ENCODE assay signal across 16 cellular contexts in genomic region chr7:84477786-84478405, GRCh38.
"Had no signal": no experiment of that assay in that cellular context is flagged by ENCODE, and none has a peak within 500 bp of the region (broad histone marks: within the 10 kb centered on the region; RNA-seq: fewer than 3 reads in every experiment).

No MANE protein-coding gene starts in this region.

- H3K4me3 ChIP-seq: lung, mucosa of descending colon, right lobe of liver, spleen, tibial artery, uterus had no signal

- DNase-seq: activated CD4-positive, alpha-beta memory T cell treated with anti-CD3 and anti-CD28 coated beads for 36 hours; activated CD4-positive, CD25-positive, alpha-beta regulatory T cell treated with anti-CD3 and anti-CD28 coated beads, Interleukin-2, amount 50 U/mL, for 72 hours; activated gamma-delta T cell treated with Interleukin-2 at 50 U/mL for 16 hours; activated naive CD8-positive, alpha-beta T cell treated with anti-CD3 and anti-CD28 coated beads for 36 hours; activated T-cell treated with anti-CD3 and anti-CD28 coated beads, Interleukin-2, amount 50 U/mL, for 72 hours; anterior cingulate cortex; mucosa of descending colon; natural killer cell; right lobe of liver; spleen; stimulated activated CD4-positive, alpha-beta T cell treated with anti-CD3 and anti-CD28 coated beads, Interleukin-1b, Interleukin-23, amount 100 ng/mL, for 48 hours; T-helper 2 cell; tibial artery; uterus had no signal

- H3K4me1 ChIP-seq: right lobe of liver, spleen, tibial artery, uterus had no signal

- H3K27me3 ChIP-seq: right lobe of liver, spleen, tibial artery, uterus had no signal

- ATAC-seq: activated T-cell treated with anti-CD3 and anti-CD28 coated beads, Interleukin-2, amount 50 U/mL, for 72 hours; mucosa of descending colon; natural killer cell; right lobe of liver; stimulated activated memory B cell treated with anti-CD40 and anti-IgM and Interleukin-4, amounts not matched to agents 10 μg/mL and 1 μg/mL and 100 μg/mL, for 72 hours had no signal

- H3K4me3 Mint-ChIP-seq: activated CD4-positive, alpha-beta memory T cell treated with anti-CD3 and anti-CD28 coated beads for 36 hours; activated naive CD8-positive, alpha-beta T cell treated with anti-CD3 and anti-CD28 coated beads for 36 hours; activated T-cell treated with anti-CD3 and anti-CD28 coated beads, Interleukin-2, amount 50 U/mL, for 72 hours; natural killer cell; stimulated activated memory B cell treated with anti-CD40 and anti-IgM and Interleukin-4, amounts not matched to agents 10 μg/mL and 1 μg/mL and 100 μg/mL, for 72 hours had no signal

- H3K27ac Mint-ChIP-seq: activated CD4-positive, alpha-beta memory T cell treated with anti-CD3 and anti-CD28 coated beads for 36 hours; activated naive CD8-positive, alpha-beta T cell treated with anti-CD3 and anti-CD28 coated beads for 36 hours; activated T-cell treated with anti-CD3 and anti-CD28 coated beads, Interleukin-2, amount 50 U/mL, for 72 hours; natural killer cell; stimulated activated memory B cell treated with anti-CD40 and anti-IgM and Interleukin-4, amounts not matched to agents 10 μg/mL and 1 μg/mL and 100 μg/mL, for 72 hours had no signal

- H3K36me3 Mint-ChIP-seq: activated CD4-positive, alpha-beta memory T cell treated with anti-CD3 and anti-CD28 coated beads for 36 hours; activated naive CD8-positive, alpha-beta T cell treated with anti-CD3 and anti-CD28 coated beads for 36 hours; natural killer cell; stimulated activated memory B cell treated with anti-CD40 and anti-IgM and Interleukin-4, amounts not matched to agents 10 μg/mL and 1 μg/mL and 100 μg/mL, for 72 hours had no signal

- H3K4me1 Mint-ChIP-seq: activated naive CD8-positive, alpha-beta T cell treated with anti-CD3 and anti-CD28 coated beads for 36 hours; natural killer cell; stimulated activated memory B cell treated with anti-CD40 and anti-IgM and Interleukin-4, amounts not matched to agents 10 μg/mL and 1 μg/mL and 100 μg/mL, for 72 hours had no signal

- H3K27me3 Mint-ChIP-seq: activated CD4-positive, alpha-beta memory T cell treated with anti-CD3 and anti-CD28 coated beads for 36 hours; activated naive CD8-positive, alpha-beta T cell treated with anti-CD3 and anti-CD28 coated beads for 36 hours; stimulated activated memory B cell treated with anti-CD40 and anti-IgM and Interleukin-4, amounts not matched to agents 10 μg/mL and 1 μg/mL and 100 μg/mL, for 72 hours had no signal

- H3K27ac ChIP-seq: right lobe of liver, spleen, tibial artery, uterus had no signal

- H3K9me3 Mint-ChIP-seq: activated CD4-positive, alpha-beta memory T cell treated with anti-CD3 and anti-CD28 coated beads for 36 hours; activated naive CD8-positive, alpha-beta T cell treated with anti-CD3 and anti-CD28 coated beads for 36 hours; activated T-cell treated with anti-CD3 and anti-CD28 coated beads, Interleukin-2, amount 50 U/mL, for 72 hours had no signal

- H3K36me3 ChIP-seq: right lobe of liver, spleen, tibial artery, uterus had no signal
